Comparison of ENCODE assay signal across 13 cellular contexts in genomic region chr2:164252568-164253287, GRCh38.
DNase-seq lines count a peak whose midpoint lies in the region; ATAC-seq and TF ChIP-seq lines count a peak whose summit lies in the region.
"Had no signal": no experiment of that assay in that cellular context is flagged by ENCODE, and none has a peak within 500 bp of the region (broad histone marks: within the 10 kb centered on the region; RNA-seq: fewer than 3 reads in every experiment).

No MANE protein-coding gene starts in this region.

- no peak overlapping the region for H3K4ac ChIP-seq in mesendoderm (ENCODE audit: low read depth, low read length)

- no peaks in the 10 kb centered on the region for H3K27me3 Mint-ChIP-seq in activated T-helper 17 cell treated with anti-CD3 and anti-CD28 coated beads, Interleukin-2, amount 50 U/mL, for 72 hours
- H3K27me3 Mint-ChIP-seq: activated CD8-positive, alpha-beta T cell treated with anti-CD3 and anti-CD28 coated beads for 36 hours; activated naive CD8-positive, alpha-beta T cell treated with anti-CD3 and anti-CD28 coated beads for 36 hours had no signal

- no peak for TF ChIP-seq POLR2A in esophagus muscularis mucosa (IDR thresholded peaks at IDR 0.05; ENCODE audit: low read depth)

- H2AK5ac ChIP-seq in mesendoderm (ENCODE audit: low read length): no peak overlapping the region

- H3K18ac ChIP-seq in mesendoderm (ENCODE audit: low read length): no peak overlapping the region

- no peaks in the 10 kb centered on the region for H3K79me2 ChIP-seq in mesendoderm (ENCODE audit: control insufficient read depth, insufficient read depth, low read length)

- H3K4me3 ChIP-seq in mesendoderm (ENCODE audit: low read length) (no peak overlapping the region), esophagus muscularis mucosa (no peak overlapping the region)
- H3K4me3 ChIP-seq: testis had no signal

- no peak overlapping the region for H3K23ac ChIP-seq in mesendoderm (ENCODE audit: low read length)

- H2BK5ac ChIP-seq in mesendoderm (ENCODE audit: low read length): no peak overlapping the region

- no peak overlapping the region for H4K8ac ChIP-seq in mesendoderm (ENCODE audit: low read depth, low read length)

- no peak overlapping the region for H3K4me3 Mint-ChIP-seq in activated T-helper 17 cell treated with anti-CD3 and anti-CD28 coated beads, Interleukin-2, amount 50 U/mL, for 72 hours
- H3K4me3 Mint-ChIP-seq: activated CD8-positive, alpha-beta T cell treated with anti-CD3 and anti-CD28 coated beads for 36 hours; activated naive CD8-positive, alpha-beta T cell treated with anti-CD3 and anti-CD28 coated beads for 36 hours had no signal

- no peaks in the 10 kb centered on the region for H3K9me3 ChIP-seq in esophagus muscularis mucosa
- H3K9me3 ChIP-seq: testis had no signal

- H3K4me1 Mint-ChIP-seq in activated T-helper 17 cell treated with anti-CD3 and anti-CD28 coated beads, Interleukin-2, amount 50 U/mL, for 72 hours: no peaks in the 10 kb centered on the region
- H3K4me1 Mint-ChIP-seq: activated naive CD8-positive, alpha-beta T cell treated with anti-CD3 and anti-CD28 coated beads for 36 hours had no signal

- H3K4me2 ChIP-seq in mesendoderm (ENCODE audit: low read length): no peak overlapping the region

- peaks cover 8% of the 10 kb centered on the region for H3K9me3 Mint-ChIP-seq in activated T-helper 17 cell treated with anti-CD3 and anti-CD28 coated beads, Interleukin-2, amount 50 U/mL, for 72 hours
- H3K9me3 Mint-ChIP-seq: activated CD8-positive, alpha-beta T cell treated with anti-CD3 and anti-CD28 coated beads for 36 hours; activated naive CD8-positive, alpha-beta T cell treated with anti-CD3 and anti-CD28 coated beads for 36 hours had no signal

- TF ChIP-seq CTCF in GM10266 (IDR thresholded peaks at IDR 0.05; ENCODE audit: control insufficient read depth, insufficient read depth, low read depth, missing control alignments): no peak
- TF ChIP-seq CTCF in esophagus muscularis mucosa (IDR thresholded peaks at IDR 0.05): no peak

- no peak overlapping the region for H2BK15ac ChIP-seq in mesendoderm (replicated peaks; ENCODE audit: low read depth)

- no peak overlapping the region for H3K56ac ChIP-seq in mesendoderm (ENCODE audit: low read length)

- H3K4me1 ChIP-seq in mesendoderm (ENCODE audit: control insufficient read depth, low read depth, low read length): no peaks in the 10 kb centered on the region
- no peaks in the 10 kb centered on the region for H3K4me1 ChIP-seq in esophagus muscularis mucosa
- H3K4me1 ChIP-seq: testis had no signal

- intact Hi-C loops in esophagus muscularis mucosa (cut with DNase I): no loop called here

- H3K27me3 ChIP-seq in mesendoderm (ENCODE audit: insufficient read depth, low read length, poor library complexity) (no peaks in the 10 kb centered on the region), esophagus muscularis mucosa (no peaks in the 10 kb centered on the region)
- H3K27me3 ChIP-seq: testis had no signal

- TF ChIP-seq EP300 in esophagus muscularis mucosa (IDR thresholded peaks at IDR 0.05): no peak

- DNase-seq in GM10266 (ENCODE audit: extremely low spot score): peak; percentile 5
- DNase-seq in NCI-H69 (lab: John Stamatoyannopoulos, UW): no peak
- no peak for DNase-seq in mesendoderm
- no peak for DNase-seq in esophagus muscularis mucosa (ENCODE audit: extremely low spot score)
- DNase-seq: activated CD8-positive, alpha-beta T cell treated with anti-CD3 and anti-CD28 coated beads for 36 hours; activated naive CD8-positive, alpha-beta T cell treated with anti-CD3 and anti-CD28 coated beads for 36 hours; DMS153; NCI-H1694 treated with DMSO at 0.1 percent for 48 hours; testis had no signal

- no CpG with 5 or more reads among the region's 2 CpGs for WGBS in mesendoderm (ENCODE audit: extremely low coverage, insufficient coverage, low lambda C conversion rate)
- WGBS in esophagus muscularis mucosa: 76% methylated on average over 2 of the region's 2 CpGs

- H3K79me1 ChIP-seq in mesendoderm (ENCODE audit: low read length): no peaks in the 10 kb centered on the region

- no peaks in the 10 kb centered on the region for H3K36me3 Mint-ChIP-seq in activated T-helper 17 cell treated with anti-CD3 and anti-CD28 coated beads, Interleukin-2, amount 50 U/mL, for 72 hours (ENCODE audit: low read depth)
- H3K36me3 Mint-ChIP-seq: activated naive CD8-positive, alpha-beta T cell treated with anti-CD3 and anti-CD28 coated beads for 36 hours had no signal

- H4K5ac ChIP-seq in mesendoderm (ENCODE audit: low read length): no peak overlapping the region

- H3K27ac ChIP-seq in mesendoderm (ENCODE audit: low read depth, low read length) (no peak overlapping the region), esophagus muscularis mucosa (replicated peaks in 1 of 4) (no peak overlapping the region)
- H3K27ac ChIP-seq: testis had no signal

- no peak overlapping the region for H2BK120ac ChIP-seq in mesendoderm (ENCODE audit: low read depth, low read length)

- no peak overlapping the region for H3K27ac Mint-ChIP-seq in activated T-helper 17 cell treated with anti-CD3 and anti-CD28 coated beads, Interleukin-2, amount 50 U/mL, for 72 hours
- H3K27ac Mint-ChIP-seq: activated CD8-positive, alpha-beta T cell treated with anti-CD3 and anti-CD28 coated beads for 36 hours; activated naive CD8-positive, alpha-beta T cell treated with anti-CD3 and anti-CD28 coated beads for 36 hours had no signal

- H3K36me3 ChIP-seq in mesendoderm (ENCODE audit: control insufficient read depth, insufficient read depth, low read length) (no peaks in the 10 kb centered on the region), esophagus muscularis mucosa (no peaks in the 10 kb centered on the region)

- ATAC-seq in GM19328 (IDR thresholded peaks at IDR 0.05; ENCODE audit: unreplicated experiment) (peak; percentile 82), HG02610 (IDR thresholded peaks at IDR 0.05; ENCODE audit: unreplicated experiment) (peak; percentile 97), HG03354 (IDR thresholded peaks at IDR 0.05; ENCODE audit: poor library complexity, severe bottlenecking, unreplicated experiment) (peak; percentile 65)
- ATAC-seq in activated T-helper 17 cell treated with anti-CD3 and anti-CD28 coated beads, Interleukin-2, amount 50 U/mL, for 72 hours (replicated peaks): no peak
- ATAC-seq: activated CD8-positive, alpha-beta T cell treated with anti-CD3 and anti-CD28 coated beads for 36 hours had no signal

- no peak overlapping the region for H3K9ac ChIP-seq in mesendoderm (ENCODE audit: low read length)
